2 cellular contexts compared by ENCODE assay signal in genomic region chr20:1437222-1437904, GRCh38.
TF ChIP-seq lines count a peak whose summit lies in the region.

No MANE protein-coding gene starts in this region.

TF ChIP-seq in HEK293, 187 proteins besides CTCF, POLR2A, EP300 and RAD21:
- TF ChIP-seq ZNF600 (tag by site-specific recombination; IDR thresholded peaks at IDR 0.05): no peak
- peak; percentile 55; the same call in 1 of the 2 replicates for TF ChIP-seq REPIN1 (tag by site-specific recombination; IDR thresholded peaks at IDR 0.05; ENCODE audit: low read depth)
- TF ChIP-seq ZNF2 (tag by site-specific recombination; IDR thresholded peaks at IDR 0.05): peak; percentile 73
- peak; percentile 95 for TF ChIP-seq ZNF654 (tag by site-specific recombination; IDR thresholded peaks at IDR 0.05; ENCODE audit: low read depth)

TF ChIP-seq in HepG2, 621 proteins besides CTCF, POLR2A, EP300 and RAD21 (continues in another document):
- TF ChIP-seq ZNF263 (CRISPR knock-in tag; IDR thresholded peaks at IDR 0.05): peak; percentile 33; the same call in 1 of the 2 replicates
- peak; percentile 51; the same call in 1 of the 2 replicates for TF ChIP-seq MTERF4 (CRISPR knock-in tag; IDR thresholded peaks at IDR 0.05)
- peak; percentile 98 for TF ChIP-seq FOXP1 (IDR thresholded peaks at IDR 0.05)
- TF ChIP-seq FOXP1 (CRISPR knock-in tag; IDR thresholded peaks at IDR 0.05): peak; percentile 29
- no peak for TF ChIP-seq ZNF598 (CRISPR knock-in tag; IDR thresholded peaks at IDR 0.05; ENCODE audit: borderline replicate concordance)
- TF ChIP-seq TARDBP (CRISPR knock-in tag; IDR thresholded peaks at IDR 0.05): no peak
- TF ChIP-seq KAT8 (CRISPR knock-in tag; IDR thresholded peaks at IDR 0.05): peak; percentile 28; the same call in 1 of the 2 replicates
- no peak for TF ChIP-seq FOXA1 (IDR thresholded peaks at IDR 0.05)
- TF ChIP-seq FOXA1 (CRISPR knock-in tag; IDR thresholded peaks at IDR 0.05): peak; percentile 81
- TF ChIP-seq MAFK (conservative IDR thresholded peaks at IDR 0.05 in 1 of 2, IDR thresholded peaks at IDR 0.05 in 1 of 2; ENCODE audit: low read length in 2 of 2): no peak
- peak; percentile 39; the same call in 1 of the 2 replicates for TF ChIP-seq PRDM10 (CRISPR knock-in tag; IDR thresholded peaks at IDR 0.05; ENCODE audit: low read depth)
- TF ChIP-seq PRMT3 (CRISPR knock-in tag; IDR thresholded peaks at IDR 0.05; ENCODE audit: borderline replicate concordance, low read depth): peak; percentile 74; the same call in 1 of the 2 replicates
- TF ChIP-seq ZNF343 (CRISPR knock-in tag; IDR thresholded peaks at IDR 0.05): no peak
- TF ChIP-seq TBX2 (CRISPR knock-in tag; IDR thresholded peaks at IDR 0.05; ENCODE audit: borderline replicate concordance): no peak
- TF ChIP-seq ZNF354B (CRISPR knock-in tag; IDR thresholded peaks at IDR 0.05): 0 out of 2 replicates have a peak, but pooled peaks have one; percentile 33
- TF ChIP-seq ZFAT (CRISPR knock-in tag; conservative IDR thresholded peaks at IDR 0.05): no peak
- TF ChIP-seq KDM2A (CRISPR knock-in tag; IDR thresholded peaks at IDR 0.05; ENCODE audit: borderline replicate concordance, low read depth): peak; percentile 47; the same call in 1 of the 2 replicates
- peak; percentile 62; the same call in 1 of the 2 replicates for TF ChIP-seq ZNF850 (CRISPR knock-in tag; conservative IDR thresholded peaks at IDR 0.05)
- no peak for TF ChIP-seq REPIN1 (CRISPR knock-in tag; IDR thresholded peaks at IDR 0.05; ENCODE audit: borderline replicate concordance, low read depth)
- peak; percentile 73 for TF ChIP-seq FOXA3 (CRISPR knock-in tag; IDR thresholded peaks at IDR 0.05)
- TF ChIP-seq ZNF574 (CRISPR knock-in tag; IDR thresholded peaks at IDR 0.05): 0 out of 2 replicates have a peak, but pooled peaks have one; percentile 20
- TF ChIP-seq ZNF713 (CRISPR knock-in tag; IDR thresholded peaks at IDR 0.05): no peak
- no peak for TF ChIP-seq ZBTB46 (CRISPR knock-in tag; IDR thresholded peaks at IDR 0.05; ENCODE audit: borderline replicate concordance)
- TF ChIP-seq XRCC5 (optimal IDR thresholded peaks at IDR 0.05; ENCODE audit: low read length): peak; percentile 78
- TF ChIP-seq ZNF350 (CRISPR knock-in tag; IDR thresholded peaks at IDR 0.05; ENCODE audit: borderline replicate concordance, low read depth): no peak
- no peak for TF ChIP-seq HMGA1 (CRISPR knock-in tag; conservative IDR thresholded peaks at IDR 0.05)
- TF ChIP-seq SP4 (CRISPR knock-in tag; IDR thresholded peaks at IDR 0.05): peak; percentile 51; the same call in 1 of the 2 replicates
- TF ChIP-seq SALL1 (CRISPR knock-in tag; IDR thresholded peaks at IDR 0.05): peak; percentile 52; the same call in 1 of the 2 replicates
- no peak for TF ChIP-seq ZNF644 (CRISPR knock-in tag; IDR thresholded peaks at IDR 0.05; ENCODE audit: low read depth)
- peak; percentile 97 for TF ChIP-seq STAG1 (CRISPR knock-in tag; IDR thresholded peaks at IDR 0.05)
- TF ChIP-seq ZNF513 (CRISPR knock-in tag; conservative IDR thresholded peaks at IDR 0.05): 0 out of 2 replicates have a peak, but pooled peaks have one; percentile 27
- TF ChIP-seq AHDC1 (CRISPR knock-in tag; IDR thresholded peaks at IDR 0.05; ENCODE audit: borderline replicate concordance): 0 out of 2 replicates have a peak, but pooled peaks have one; percentile 29
- 0 out of 2 replicates have a peak, but pooled peaks have one; percentile 77 for TF ChIP-seq CC2D1A (CRISPR knock-in tag; IDR thresholded peaks at IDR 0.05)
- 0 out of 2 replicates have a peak, but pooled peaks have one; percentile 10 for TF ChIP-seq GATAD2A (CRISPR knock-in tag; IDR thresholded peaks at IDR 0.05)
- TF ChIP-seq ZFX (CRISPR knock-in tag; IDR thresholded peaks at IDR 0.05; ENCODE audit: low read depth): 0 out of 2 replicates have a peak, but pooled peaks have one; percentile 23
- TF ChIP-seq TRAFD1 (CRISPR knock-in tag; IDR thresholded peaks at IDR 0.05; ENCODE audit: borderline replicate concordance): peak; percentile 46; the same call in 1 of the 2 replicates
- TF ChIP-seq SRY (CRISPR knock-in tag; IDR thresholded peaks at IDR 0.05): 0 out of 2 replicates have a peak, but pooled peaks have one; percentile 46
- TF ChIP-seq CREM (IDR thresholded peaks at IDR 0.05): no peak
- TF ChIP-seq CREM (CRISPR knock-in tag; IDR thresholded peaks at IDR 0.05): no peak
- peak; percentile 55 for TF ChIP-seq BORCS8-MEF2B (CRISPR knock-in tag; IDR thresholded peaks at IDR 0.05)
- peak; percentile 47 for TF ChIP-seq DBP (CRISPR knock-in tag; IDR thresholded peaks at IDR 0.05; ENCODE audit: not compliant biosample characterization)
- no peak for TF ChIP-seq ZNF136 (CRISPR knock-in tag; IDR thresholded peaks at IDR 0.05; ENCODE audit: low read depth)
- no peak for TF ChIP-seq ZNF761 (CRISPR knock-in tag; conservative IDR thresholded peaks at IDR 0.05)
